In the genomic region with DNA sequence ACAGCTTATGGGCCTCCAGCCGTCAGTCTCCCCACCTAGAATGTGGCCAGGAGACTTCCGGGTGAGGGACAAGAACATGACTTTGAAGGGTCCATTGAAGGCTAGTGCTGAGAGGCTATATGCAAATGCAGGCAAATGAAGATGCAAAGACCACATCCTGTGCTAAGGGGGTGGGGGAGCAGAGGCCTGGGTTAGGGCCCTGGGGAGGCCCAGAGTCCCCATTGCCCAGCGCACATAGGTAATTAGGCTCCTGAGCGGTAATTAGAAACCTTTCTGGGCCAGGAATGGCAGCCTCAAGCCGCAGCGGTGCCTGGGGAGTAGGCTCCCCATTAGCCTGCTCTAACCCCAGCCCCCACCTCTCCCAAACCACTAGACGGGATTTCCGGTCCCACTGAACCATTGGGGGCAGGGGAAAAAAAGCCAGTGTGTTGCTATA, we compare ENCODE assay signal across 1 cellular context.
A peak's percentile ranks its signal among the peaks of the same experiment; 100 is the strongest.
TF ChIP-seq lines count a peak whose summit lies in the region.

No MANE protein-coding gene starts in this region.

TF ChIP-seq in GM12878, 131 proteins besides CTCF, POLR2A, EP300 and RAD21 (continued from another document and continues in another):
- TF ChIP-seq, protein P1, sequence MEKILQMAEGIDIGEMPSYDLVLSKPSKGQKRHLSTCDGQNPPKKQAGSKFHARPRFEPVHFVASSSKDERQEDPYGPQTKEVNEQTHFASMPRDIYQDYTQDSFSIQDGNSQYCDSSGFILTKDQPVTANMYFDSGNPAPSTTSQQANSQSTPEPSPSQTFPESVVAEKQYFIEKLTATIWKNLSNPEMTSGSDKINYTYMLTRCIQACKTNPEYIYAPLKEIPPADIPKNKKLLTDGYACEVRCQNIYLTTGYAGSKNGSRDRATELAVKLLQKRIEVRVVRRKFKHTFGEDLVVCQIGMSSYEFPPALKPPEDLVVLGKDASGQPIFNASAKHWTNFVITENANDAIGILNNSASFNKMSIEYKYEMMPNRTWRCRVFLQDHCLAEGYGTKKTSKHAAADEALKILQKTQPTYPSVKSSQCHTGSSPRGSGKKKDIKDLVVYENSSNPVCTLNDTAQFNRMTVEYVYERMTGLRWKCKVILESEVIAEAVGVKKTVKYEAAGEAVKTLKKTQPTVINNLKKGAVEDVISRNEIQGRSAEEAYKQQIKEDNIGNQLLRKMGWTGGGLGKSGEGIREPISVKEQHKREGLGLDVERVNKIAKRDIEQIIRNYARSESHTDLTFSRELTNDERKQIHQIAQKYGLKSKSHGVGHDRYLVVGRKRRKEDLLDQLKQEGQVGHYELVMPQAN (conservative IDR thresholded peaks at IDR 0.05): no peak
- peak; percentile 73 for TF ChIP-seq ZNF24 (IDR thresholded peaks at IDR 0.05)
- no peak; the same call in 1 of the 2 replicates for TF ChIP-seq ZNF207 (IDR thresholded peaks at IDR 0.05; ENCODE audit: borderline replicate concordance)
- TF ChIP-seq, protein P2, sequence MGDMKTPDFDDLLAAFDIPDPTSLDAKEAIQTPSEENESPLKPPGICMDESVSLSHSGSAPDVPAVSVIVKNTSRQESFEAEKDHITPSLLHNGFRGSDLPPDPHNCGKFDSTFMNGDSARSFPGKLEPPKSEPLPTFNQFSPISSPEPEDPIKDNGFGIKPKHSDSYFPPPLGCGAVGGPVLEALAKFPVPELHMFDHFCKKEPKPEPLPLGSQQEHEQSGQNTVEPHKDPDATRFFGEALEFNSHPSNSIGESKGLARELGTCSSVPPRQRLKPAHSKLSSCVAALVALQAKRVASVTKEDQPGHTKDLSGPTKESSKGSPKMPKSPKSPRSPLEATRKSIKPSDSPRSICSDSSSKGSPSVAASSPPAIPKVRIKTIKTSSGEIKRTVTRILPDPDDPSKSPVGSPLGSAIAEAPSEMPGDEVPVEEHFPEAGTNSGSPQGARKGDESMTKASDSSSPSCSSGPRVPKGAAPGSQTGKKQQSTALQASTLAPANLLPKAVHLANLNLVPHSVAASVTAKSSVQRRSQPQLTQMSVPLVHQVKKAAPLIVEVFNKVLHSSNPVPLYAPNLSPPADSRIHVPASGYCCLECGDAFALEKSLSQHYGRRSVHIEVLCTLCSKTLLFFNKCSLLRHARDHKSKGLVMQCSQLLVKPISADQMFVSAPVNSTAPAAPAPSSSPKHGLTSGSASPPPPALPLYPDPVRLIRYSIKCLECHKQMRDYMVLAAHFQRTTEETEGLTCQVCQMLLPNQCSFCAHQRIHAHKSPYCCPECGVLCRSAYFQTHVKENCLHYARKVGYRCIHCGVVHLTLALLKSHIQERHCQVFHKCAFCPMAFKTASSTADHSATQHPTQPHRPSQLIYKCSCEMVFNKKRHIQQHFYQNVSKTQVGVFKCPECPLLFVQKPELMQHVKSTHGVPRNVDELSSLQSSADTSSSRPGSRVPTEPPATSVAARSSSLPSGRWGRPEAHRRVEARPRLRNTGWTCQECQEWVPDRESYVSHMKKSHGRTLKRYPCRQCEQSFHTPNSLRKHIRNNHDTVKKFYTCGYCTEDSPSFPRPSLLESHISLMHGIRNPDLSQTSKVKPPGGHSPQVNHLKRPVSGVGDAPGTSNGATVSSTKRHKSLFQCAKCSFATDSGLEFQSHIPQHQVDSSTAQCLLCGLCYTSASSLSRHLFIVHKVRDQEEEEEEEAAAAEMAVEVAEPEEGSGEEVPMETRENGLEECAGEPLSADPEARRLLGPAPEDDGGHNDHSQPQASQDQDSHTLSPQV (IDR thresholded peaks at IDR 0.05): no peak
- no peak for TF ChIP-seq SPI1 (IDR thresholded peaks at IDR 0.05; ENCODE audit: borderline replicate concordance, insufficient read depth, low read depth, low read length)
- TF ChIP-seq, protein P3, sequence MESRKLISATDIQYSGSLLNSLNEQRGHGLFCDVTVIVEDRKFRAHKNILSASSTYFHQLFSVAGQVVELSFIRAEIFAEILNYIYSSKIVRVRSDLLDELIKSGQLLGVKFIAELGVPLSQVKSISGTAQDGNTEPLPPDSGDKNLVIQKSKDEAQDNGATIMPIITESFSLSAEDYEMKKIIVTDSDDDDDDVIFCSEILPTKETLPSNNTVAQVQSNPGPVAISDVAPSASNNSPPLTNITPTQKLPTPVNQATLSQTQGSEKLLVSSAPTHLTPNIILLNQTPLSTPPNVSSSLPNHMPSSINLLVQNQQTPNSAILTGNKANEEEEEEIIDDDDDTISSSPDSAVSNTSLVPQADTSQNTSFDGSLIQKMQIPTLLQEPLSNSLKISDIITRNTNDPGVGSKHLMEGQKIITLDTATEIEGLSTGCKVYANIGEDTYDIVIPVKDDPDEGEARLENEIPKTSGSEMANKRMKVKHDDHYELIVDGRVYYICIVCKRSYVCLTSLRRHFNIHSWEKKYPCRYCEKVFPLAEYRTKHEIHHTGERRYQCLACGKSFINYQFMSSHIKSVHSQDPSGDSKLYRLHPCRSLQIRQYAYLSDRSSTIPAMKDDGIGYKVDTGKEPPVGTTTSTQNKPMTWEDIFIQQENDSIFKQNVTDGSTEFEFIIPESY (IDR thresholded peaks at IDR 0.05): no peak
- TF ChIP-seq TARDBP (IDR thresholded peaks at IDR 0.05; ENCODE audit: borderline replicate concordance): peak; percentile 17; the same call in 1 of the 2 replicates
- TF ChIP-seq, protein P4, sequence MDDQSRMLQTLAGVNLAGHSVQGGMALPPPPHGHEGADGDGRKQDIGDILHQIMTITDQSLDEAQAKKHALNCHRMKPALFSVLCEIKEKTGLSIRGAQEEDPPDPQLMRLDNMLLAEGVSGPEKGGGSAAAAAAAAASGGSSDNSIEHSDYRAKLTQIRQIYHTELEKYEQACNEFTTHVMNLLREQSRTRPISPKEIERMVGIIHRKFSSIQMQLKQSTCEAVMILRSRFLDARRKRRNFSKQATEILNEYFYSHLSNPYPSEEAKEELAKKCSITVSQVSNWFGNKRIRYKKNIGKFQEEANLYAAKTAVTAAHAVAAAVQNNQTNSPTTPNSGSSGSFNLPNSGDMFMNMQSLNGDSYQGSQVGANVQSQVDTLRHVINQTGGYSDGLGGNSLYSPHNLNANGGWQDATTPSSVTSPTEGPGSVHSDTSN (IDR thresholded peaks at IDR 0.05; ENCODE audit: insufficient replicate concordance, low read depth, low read length): peak; percentile 41
- TF ChIP-seq, protein P5, sequence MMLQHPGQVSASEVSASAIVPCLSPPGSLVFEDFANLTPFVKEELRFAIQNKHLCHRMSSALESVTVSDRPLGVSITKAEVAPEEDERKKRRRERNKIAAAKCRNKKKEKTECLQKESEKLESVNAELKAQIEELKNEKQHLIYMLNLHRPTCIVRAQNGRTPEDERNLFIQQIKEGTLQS (IDR thresholded peaks at IDR 0.05; ENCODE audit: borderline replicate concordance, extremely low read depth, low read depth, low read length): no peak
- TF ChIP-seq, protein P6, sequence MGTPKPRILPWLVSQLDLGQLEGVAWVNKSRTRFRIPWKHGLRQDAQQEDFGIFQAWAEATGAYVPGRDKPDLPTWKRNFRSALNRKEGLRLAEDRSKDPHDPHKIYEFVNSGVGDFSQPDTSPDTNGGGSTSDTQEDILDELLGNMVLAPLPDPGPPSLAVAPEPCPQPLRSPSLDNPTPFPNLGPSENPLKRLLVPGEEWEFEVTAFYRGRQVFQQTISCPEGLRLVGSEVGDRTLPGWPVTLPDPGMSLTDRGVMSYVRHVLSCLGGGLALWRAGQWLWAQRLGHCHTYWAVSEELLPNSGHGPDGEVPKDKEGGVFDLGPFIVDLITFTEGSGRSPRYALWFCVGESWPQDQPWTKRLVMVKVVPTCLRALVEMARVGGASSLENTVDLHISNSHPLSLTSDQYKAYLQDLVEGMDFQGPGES (IDR thresholded peaks at IDR 0.05): no peak
- TF ChIP-seq TAF1 (IDR thresholded peaks at IDR 0.05; ENCODE audit: borderline replicate concordance, low read depth, low read length): peak; percentile 98
- TF ChIP-seq POLR2AphosphoS2 (IDR thresholded peaks at IDR 0.05; ENCODE audit: low read depth, low read length): no peak; the same call in none of the 2 replicates
- TF ChIP-seq RAD51 (IDR thresholded peaks at IDR 0.05): no peak
- peak; percentile 74 for TF ChIP-seq CBFB (IDR thresholded peaks at IDR 0.05; ENCODE audit: low read depth)
- TF ChIP-seq TCF7 (IDR thresholded peaks at IDR 0.05; ENCODE audit: borderline replicate concordance): no peak
- TF ChIP-seq ZZZ3 (IDR thresholded peaks at IDR 0.05; ENCODE audit: control insufficient read depth, insufficient read length, low read depth): no peak
- no peak for TF ChIP-seq SIX5 (IDR thresholded peaks at IDR 0.05; ENCODE audit: low read depth, low read length, severe bottlenecking)
- peak; percentile 71; the same call in 1 of the 2 replicates for TF ChIP-seq STAT3 (IDR thresholded peaks at IDR 0.05; ENCODE audit: low read depth, low read length)
- no peak for TF ChIP-seq FOXK2 (IDR thresholded peaks at IDR 0.05)
- TF ChIP-seq, protein P7, sequence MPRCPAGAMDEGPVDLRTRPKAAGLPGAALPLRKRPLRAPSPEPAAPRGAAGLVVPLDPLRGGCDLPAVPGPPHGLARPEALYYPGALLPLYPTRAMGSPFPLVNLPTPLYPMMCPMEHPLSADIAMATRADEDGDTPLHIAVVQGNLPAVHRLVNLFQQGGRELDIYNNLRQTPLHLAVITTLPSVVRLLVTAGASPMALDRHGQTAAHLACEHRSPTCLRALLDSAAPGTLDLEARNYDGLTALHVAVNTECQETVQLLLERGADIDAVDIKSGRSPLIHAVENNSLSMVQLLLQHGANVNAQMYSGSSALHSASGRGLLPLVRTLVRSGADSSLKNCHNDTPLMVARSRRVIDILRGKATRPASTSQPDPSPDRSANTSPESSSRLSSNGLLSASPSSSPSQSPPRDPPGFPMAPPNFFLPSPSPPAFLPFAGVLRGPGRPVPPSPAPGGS (IDR thresholded peaks at IDR 0.05; ENCODE audit: borderline replicate concordance, insufficient read depth, low read depth, low read length, poor library complexity, severe bottlenecking): peak; percentile 25
- no peak for TF ChIP-seq LARP7 (IDR thresholded peaks at IDR 0.05)
- TF ChIP-seq, protein P8, sequence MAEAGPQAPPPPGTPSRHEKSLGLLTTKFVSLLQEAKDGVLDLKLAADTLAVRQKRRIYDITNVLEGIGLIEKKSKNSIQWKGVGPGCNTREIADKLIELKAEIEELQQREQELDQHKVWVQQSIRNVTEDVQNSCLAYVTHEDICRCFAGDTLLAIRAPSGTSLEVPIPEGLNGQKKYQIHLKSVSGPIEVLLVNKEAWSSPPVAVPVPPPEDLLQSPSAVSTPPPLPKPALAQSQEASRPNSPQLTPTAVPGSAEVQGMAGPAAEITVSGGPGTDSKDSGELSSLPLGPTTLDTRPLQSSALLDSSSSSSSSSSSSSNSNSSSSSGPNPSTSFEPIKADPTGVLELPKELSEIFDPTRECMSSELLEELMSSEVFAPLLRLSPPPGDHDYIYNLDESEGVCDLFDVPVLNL (IDR thresholded peaks at IDR 0.05; ENCODE audit: low read depth, low read length): no peak
- TF ChIP-seq NRF1 (conservative IDR thresholded peaks at IDR 0.05; ENCODE audit: low read depth, low read length): no peak; the same call in 1 of the 2 replicates
- no peak for TF ChIP-seq NFIC (IDR thresholded peaks at IDR 0.05; ENCODE audit: low read depth, low read length)
- TF ChIP-seq NBN (IDR thresholded peaks at IDR 0.05): peak; percentile 79; the same call in 1 of the 2 replicates
- TF ChIP-seq, protein P9, sequence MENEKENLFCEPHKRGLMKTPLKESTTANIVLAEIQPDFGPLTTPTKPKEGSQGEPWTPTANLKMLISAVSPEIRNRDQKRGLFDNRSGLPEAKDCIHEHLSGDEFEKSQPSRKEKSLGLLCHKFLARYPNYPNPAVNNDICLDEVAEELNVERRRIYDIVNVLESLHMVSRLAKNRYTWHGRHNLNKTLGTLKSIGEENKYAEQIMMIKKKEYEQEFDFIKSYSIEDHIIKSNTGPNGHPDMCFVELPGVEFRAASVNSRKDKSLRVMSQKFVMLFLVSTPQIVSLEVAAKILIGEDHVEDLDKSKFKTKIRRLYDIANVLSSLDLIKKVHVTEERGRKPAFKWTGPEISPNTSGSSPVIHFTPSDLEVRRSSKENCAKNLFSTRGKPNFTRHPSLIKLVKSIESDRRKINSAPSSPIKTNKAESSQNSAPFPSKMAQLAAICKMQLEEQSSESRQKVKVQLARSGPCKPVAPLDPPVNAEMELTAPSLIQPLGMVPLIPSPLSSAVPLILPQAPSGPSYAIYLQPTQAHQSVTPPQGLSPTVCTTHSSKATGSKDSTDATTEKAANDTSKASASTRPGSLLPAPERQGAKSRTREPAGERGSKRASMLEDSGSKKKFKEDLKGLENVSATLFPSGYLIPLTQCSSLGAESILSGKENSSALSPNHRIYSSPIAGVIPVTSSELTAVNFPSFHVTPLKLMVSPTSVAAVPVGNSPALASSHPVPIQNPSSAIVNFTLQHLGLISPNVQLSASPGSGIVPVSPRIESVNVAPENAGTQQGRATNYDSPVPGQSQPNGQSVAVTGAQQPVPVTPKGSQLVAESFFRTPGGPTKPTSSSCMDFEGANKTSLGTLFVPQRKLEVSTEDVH (IDR thresholded peaks at IDR 0.05; ENCODE audit: low read depth, partially characterized antibody): no peak
- peak; percentile 99 for TF ChIP-seq MTA2 (IDR thresholded peaks at IDR 0.05; ENCODE audit: low read depth)
- TF ChIP-seq TBL1XR1 (IDR thresholded peaks at IDR 0.05; ENCODE audit: low read depth, low read length): peak; percentile 93
- TF ChIP-seq, protein P10, sequence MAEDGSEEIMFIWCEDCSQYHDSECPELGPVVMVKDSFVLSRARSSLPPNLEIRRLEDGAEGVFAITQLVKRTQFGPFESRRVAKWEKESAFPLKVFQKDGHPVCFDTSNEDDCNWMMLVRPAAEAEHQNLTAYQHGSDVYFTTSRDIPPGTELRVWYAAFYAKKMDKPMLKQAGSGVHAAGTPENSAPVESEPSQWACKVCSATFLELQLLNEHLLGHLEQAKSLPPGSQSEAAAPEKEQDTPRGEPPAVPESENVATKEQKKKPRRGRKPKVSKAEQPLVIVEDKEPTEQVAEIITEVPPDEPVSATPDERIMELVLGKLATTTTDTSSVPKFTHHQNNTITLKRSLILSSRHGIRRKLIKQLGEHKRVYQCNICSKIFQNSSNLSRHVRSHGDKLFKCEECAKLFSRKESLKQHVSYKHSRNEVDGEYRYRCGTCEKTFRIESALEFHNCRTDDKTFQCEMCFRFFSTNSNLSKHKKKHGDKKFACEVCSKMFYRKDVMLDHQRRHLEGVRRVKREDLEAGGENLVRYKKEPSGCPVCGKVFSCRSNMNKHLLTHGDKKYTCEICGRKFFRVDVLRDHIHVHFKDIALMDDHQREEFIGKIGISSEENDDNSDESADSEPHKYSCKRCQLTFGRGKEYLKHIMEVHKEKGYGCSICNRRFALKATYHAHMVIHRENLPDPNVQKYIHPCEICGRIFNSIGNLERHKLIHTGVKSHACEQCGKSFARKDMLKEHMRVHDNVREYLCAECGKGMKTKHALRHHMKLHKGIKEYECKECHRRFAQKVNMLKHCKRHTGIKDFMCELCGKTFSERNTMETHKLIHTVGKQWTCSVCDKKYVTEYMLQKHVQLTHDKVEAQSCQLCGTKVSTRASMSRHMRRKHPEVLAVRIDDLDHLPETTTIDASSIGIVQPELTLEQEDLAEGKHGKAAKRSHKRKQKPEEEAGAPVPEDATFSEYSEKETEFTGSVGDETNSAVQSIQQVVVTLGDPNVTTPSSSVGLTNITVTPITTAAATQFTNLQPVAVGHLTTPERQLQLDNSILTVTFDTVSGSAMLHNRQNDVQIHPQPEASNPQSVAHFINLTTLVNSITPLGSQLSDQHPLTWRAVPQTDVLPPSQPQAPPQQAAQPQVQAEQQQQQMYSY (CRISPR knock-in tag; IDR thresholded peaks at IDR 0.05): no peak
- TF ChIP-seq EED (IDR thresholded peaks at IDR 0.05; ENCODE audit: low read depth): peak; percentile 78
- no peak for TF ChIP-seq MYB (IDR thresholded peaks at IDR 0.05; ENCODE audit: borderline replicate concordance, low read depth, low read length)
- no peak for TF ChIP-seq KDM1A (IDR thresholded peaks at IDR 0.05; ENCODE audit: borderline replicate concordance)
- TF ChIP-seq, protein P11, sequence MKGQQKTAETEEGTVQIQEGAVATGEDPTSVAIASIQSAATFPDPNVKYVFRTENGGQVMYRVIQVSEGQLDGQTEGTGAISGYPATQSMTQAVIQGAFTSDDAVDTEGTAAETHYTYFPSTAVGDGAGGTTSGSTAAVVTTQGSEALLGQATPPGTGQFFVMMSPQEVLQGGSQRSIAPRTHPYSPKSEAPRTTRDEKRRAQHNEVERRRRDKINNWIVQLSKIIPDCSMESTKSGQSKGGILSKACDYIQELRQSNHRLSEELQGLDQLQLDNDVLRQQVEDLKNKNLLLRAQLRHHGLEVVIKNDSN (IDR thresholded peaks at IDR 0.05; ENCODE audit: borderline replicate concordance, extremely low read length, insufficient read depth, low read depth, low read length): no peak
